ENCODE assay signal across 1 cellular context in the genomic region with DNA sequence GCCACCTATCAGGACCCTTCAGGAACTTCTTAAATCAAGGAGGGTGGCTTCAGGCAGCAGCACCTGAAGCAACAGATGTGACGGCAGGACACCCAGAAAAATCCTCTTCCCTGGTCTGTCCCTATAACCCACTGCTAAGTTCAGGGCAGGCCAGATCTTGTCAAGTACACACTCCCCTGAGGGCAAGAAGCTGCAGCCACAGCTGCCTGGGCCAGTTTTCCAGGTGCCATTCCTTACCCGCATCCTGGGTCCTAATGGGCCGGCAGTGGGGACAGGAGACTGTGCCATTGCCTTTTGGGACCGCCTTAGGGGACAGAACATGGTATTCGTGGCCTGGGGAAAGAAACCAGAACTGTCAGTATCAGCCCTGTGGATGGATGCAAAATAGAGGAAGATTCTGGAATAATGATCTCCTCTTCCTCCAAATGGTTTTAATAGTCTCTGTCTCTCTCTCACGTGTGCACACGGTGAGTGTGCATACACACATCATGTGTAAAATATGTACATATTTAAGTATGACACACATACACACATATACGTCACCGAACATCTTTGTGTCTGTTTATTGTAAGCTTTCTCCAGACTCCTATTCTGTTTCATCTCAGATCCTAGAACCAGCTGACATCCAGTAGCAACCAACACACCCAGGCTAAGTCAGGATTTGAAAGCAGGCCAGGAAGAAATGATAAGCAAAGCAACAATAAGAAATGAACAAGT.
TF ChIP-seq lines count a peak whose summit lies in the region.

No MANE protein-coding gene starts in this region.

TF ChIP-seq in GM12878, 131 proteins besides CTCF, POLR2A, EP300 and RAD21:
- TF ChIP-seq BCL3 (IDR thresholded peaks at IDR 0.05; ENCODE audit: borderline replicate concordance, insufficient read depth, low read depth, low read length, poor library complexity, severe bottlenecking) (peak; percentile 68), DPF2 (IDR thresholded peaks at IDR 0.05) (no peak)
TF ChIP-seq in GM12878: peak in this region for 1.
